19 cellular contexts compared by ENCODE assay signal in the genomic region with DNA sequence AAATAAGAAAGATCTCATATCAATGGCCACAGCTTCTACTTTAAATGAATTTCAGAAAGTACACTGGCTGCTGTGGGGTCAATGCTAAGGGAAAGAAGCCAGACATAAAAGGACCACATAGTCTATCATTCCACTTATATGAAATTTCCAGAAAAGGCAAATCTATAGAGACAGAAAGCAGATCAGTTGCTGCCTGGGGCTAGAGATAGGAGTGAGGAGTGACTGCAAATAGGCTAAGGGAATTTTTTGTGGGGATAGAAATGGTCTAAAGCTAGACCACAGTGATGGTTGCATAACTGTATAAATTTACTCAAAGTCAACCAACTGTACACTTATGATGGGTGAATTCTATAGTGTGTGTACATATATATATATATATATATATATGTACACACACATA. TPM values are rescaled to one million over a fixed set of nuclear protein-coding genes. Genes with fewer than 3 reads are reported as not detected.
DNase-seq lines count a peak whose midpoint lies in the region; ATAC-seq, FAIRE-seq and TF ChIP-seq lines count a peak whose summit lies in the region.
"Had no signal": no experiment of that assay in that cellular context is flagged by ENCODE, and none has a peak within 500 bp of the region (broad histone marks: within the 10 kb centered on the region; RNA-seq: fewer than 3 reads in every experiment).

No MANE protein-coding gene starts in this region.

- DNase-seq in CD8-positive, alpha-beta memory T cell = no peak
- no peak for DNase-seq in GM19239 (ENCODE audit: insufficient read length, low spot score)
- DNase-seq in astrocyte (ENCODE audit: low read depth) = no peak
- no peak for DNase-seq in natural killer cell
- no peak for DNase-seq in NCI-H2171 (lab: John Stamatoyannopoulos, UW)
- no peak for DNase-seq in NCI-H226
- DNase-seq: CD4-positive, CD25-positive, alpha-beta regulatory T cell; HCEC 1CT; Karpas-422; NCI-H1105 treated with DMSO at 0.1 percent for 48 hours; NCI-H146; NCI-H2029; NCI-H69; SHP77 treated with DMSO at 0.1 percent for 48 hours had no signal

- CTCF ChIA-PET in CD8-positive, alpha-beta memory T cell (lab: Charles Lee) = interaction anchor here (0.8 to 1.6 kb wide), 2 partner anchors 9 to 17 kb away, joined by 3 read pairs; no protein-coding TSS in a partner anchor

- no peak overlapping the region for H3K27ac ChIP-seq in CD8-positive, alpha-beta memory T cell (ENCODE audit: low read depth, low read length)
- no peak overlapping the region for H3K27ac ChIP-seq in astrocyte (ENCODE audit: low read depth, low read length)
- H3K27ac ChIP-seq: BLaER1, HL-60 had no signal

- H3K36me3 Mint-ChIP-seq in CD8-positive, alpha-beta memory T cell = peaks cover 0 to 12% (median 1%) of the 10 kb centered on the region in 3 donors
- H3K36me3 Mint-ChIP-seq in astrocyte (ENCODE audit: low read depth, unreplicated experiment) = no peaks in the 10 kb centered on the region
- no peaks in the 10 kb centered on the region for H3K36me3 Mint-ChIP-seq in natural killer cell
- H3K36me3 Mint-ChIP-seq: CD4-positive, CD25-positive, alpha-beta regulatory T cell had no signal

- no peaks in the 10 kb centered on the region for H3K27me3 ChIP-seq in CD8-positive, alpha-beta memory T cell (ENCODE audit: insufficient read depth, low read length, poor library complexity, severe bottlenecking)
- H3K27me3 ChIP-seq in astrocyte (ENCODE audit: insufficient read depth, low read length) = no peaks in the 10 kb centered on the region

- peak overlapping the region in 5 of 7 donors; percentile 0 to 58 (median 39) for H3K4me3 Mint-ChIP-seq in CD8-positive, alpha-beta memory T cell
- no peak overlapping the region for H3K4me3 Mint-ChIP-seq in astrocyte (ENCODE audit: unreplicated experiment)
- peak overlapping the region; percentile 67 for H3K4me3 Mint-ChIP-seq in natural killer cell
- H3K4me3 Mint-ChIP-seq: CD4-positive, CD25-positive, alpha-beta regulatory T cell had no signal

- ATAC-seq in natural killer cell = no peak
- ATAC-seq in GM19397 (IDR thresholded peaks at IDR 0.05; ENCODE audit: unreplicated experiment) = no peak
- ATAC-seq: Panc1 had no signal

- H3K9ac ChIP-seq in astrocyte (ENCODE audit: low read length) = no peak overlapping the region
- H3K9ac ChIP-seq: BLaER1 had no signal

- no peaks in the 10 kb centered on the region for H3K79me2 ChIP-seq in astrocyte (ENCODE audit: insufficient read depth, low read length)

- FAIRE-seq in GM19239 (lab: Jason Lieb, UNC) = peak; percentile 14
- peak; percentile 76 for FAIRE-seq in astrocyte (lab: Jason Lieb, UNC)
- FAIRE-seq: H1 had no signal

- peaks cover 18% of the 10 kb centered on the region for H3K4me1 ChIP-seq in CD8-positive, alpha-beta memory T cell (ENCODE audit: insufficient read depth, low read length)
- H3K4me1 ChIP-seq in astrocyte (ENCODE audit: insufficient read depth, low read length) = peaks cover 8% of the 10 kb centered on the region

- H2AFZ ChIP-seq in astrocyte (ENCODE audit: low read depth, low read length) = no peak overlapping the region

- H3K9me3 ChIP-seq in CD8-positive, alpha-beta memory T cell (ENCODE audit: low read length) = no peaks in the 10 kb centered on the region
- H3K9me3 ChIP-seq in astrocyte (ENCODE audit: insufficient read depth, low read depth, low read length) = no peaks in the 10 kb centered on the region

- peaks cover 0 to 2% (median 0%) of the 10 kb centered on the region in 5 donors for H3K9me3 Mint-ChIP-seq in CD8-positive, alpha-beta memory T cell
- H3K9me3 Mint-ChIP-seq in astrocyte (ENCODE audit: unreplicated experiment) = no peaks in the 10 kb centered on the region
- H3K9me3 Mint-ChIP-seq in natural killer cell = no peaks in the 10 kb centered on the region

- no peak overlapping the region for H3K4me2 ChIP-seq in astrocyte (ENCODE audit: low read length)
- H3K4me2 ChIP-seq: BLaER1 had no signal

- no peak for TF ChIP-seq CTCF in astrocyte (IDR thresholded peaks at IDR 0.05; ENCODE audit: insufficient read depth, low read depth, low read length)
- TF ChIP-seq CTCF in natural killer cell (IDR thresholded peaks at IDR 0.05) = no peak

- POLR2A ChIA-PET in CD8-positive, alpha-beta memory T cell (lab: Charles Lee) = interaction anchor here (0.5 kb wide), 1 partner anchor 12 kb away, joined by 3 read pairs; no protein-coding TSS in a partner anchor

- H3K27ac Mint-ChIP-seq in CD8-positive, alpha-beta memory T cell = peak overlapping the region in 6 of 8 donors; percentile 0 to 77 (median 54)
- H3K27ac Mint-ChIP-seq in astrocyte (ENCODE audit: unreplicated experiment) (no peak overlapping the region), natural killer cell (peak overlapping the region; percentile 78 to 84)
- H3K27ac Mint-ChIP-seq: CD4-positive, CD25-positive, alpha-beta regulatory T cell had no signal

- no peaks in the 10 kb centered on the region for H3K27me3 Mint-ChIP-seq in CD8-positive, alpha-beta memory T cell
- H3K27me3 Mint-ChIP-seq in astrocyte (ENCODE audit: low read depth, unreplicated experiment) = no peaks in the 10 kb centered on the region
- H3K27me3 Mint-ChIP-seq in natural killer cell (ENCODE audit: low read depth in 2 of 2) = no peaks in the 10 kb centered on the region
- H3K27me3 Mint-ChIP-seq: CD4-positive, CD25-positive, alpha-beta regulatory T cell had no signal

- H3K36me3 ChIP-seq in CD8-positive, alpha-beta memory T cell (ENCODE audit: insufficient read depth, low read length) = no peaks in the 10 kb centered on the region
- H3K36me3 ChIP-seq in astrocyte (ENCODE audit: insufficient read depth, low read length) = no peaks in the 10 kb centered on the region
- H3K36me3 ChIP-seq: BLaER1 had no signal

- H3K4me1 Mint-ChIP-seq in CD8-positive, alpha-beta memory T cell = peaks cover 63 to 85% (median 76%) of the 10 kb centered on the region in 3 donors
- no peaks in the 10 kb centered on the region for H3K4me1 Mint-ChIP-seq in astrocyte (ENCODE audit: low read depth, unreplicated experiment)
- peaks cover 50 to 54% of the 10 kb centered on the region in 2 donors for H3K4me1 Mint-ChIP-seq in natural killer cell

- H3K4me3 ChIP-seq in CD8-positive, alpha-beta memory T cell (ENCODE audit: low read length) = no peak overlapping the region
- H3K4me3 ChIP-seq in astrocyte (ENCODE audit: insufficient read depth, low read depth, low read length) = no peak overlapping the region
- H3K4me3 ChIP-seq: BLaER1 had no signal

- intact Hi-C loops in natural killer cell (cut with micrococcal nuclease) = no loop called here

- no peaks in the 10 kb centered on the region for H4K20me1 ChIP-seq in astrocyte (ENCODE audit: insufficient read depth, low read length)
- H4K20me1 ChIP-seq: BLaER1 had no signal

RNA-seq across cellular contexts. Expression of a gene that starts 8.3 kb away (rescaled TPM):
- 1 to 10 TPM; 6.2 to 6.7 TPM for total RNA-seq in CD8-positive, alpha-beta memory T cell
- 11.9 TPM for polyA plus RNA-seq in CD8-positive, alpha-beta memory T cell
- total RNA-seq in astrocyte = 1.7 TPM in 2 replicates
- 10 to 100 TPM; 55.6 to 89.8 (median 77.4) TPM for total RNA-seq in natural killer cell

RNA-seq across cellular contexts. Expression of a gene that starts 20.0 kb away (rescaled TPM):
- 100 to 1,000 TPM; 214 to 219 TPM for total RNA-seq in CD8-positive, alpha-beta memory T cell
- polyA plus RNA-seq in CD8-positive, alpha-beta memory T cell = 43.6 TPM
- total RNA-seq in astrocyte (52.0 and 60.5 TPM in 2 replicates), natural killer cell (10 to 100 TPM; 41.8 to 54.3 (median 53.9) TPM)

Comparison
In these comparisons a context has a peak if more than half of its experiments do, and no peak if none do; other contexts are left out.
1. RNA of a gene that starts 8.3 kb away (total RNA-seq): 55.6 to 89.8 TPM in natural killer cell; 6.2 to 6.7 TPM in CD8-positive, alpha-beta memory T cell and 1.7 TPM in astrocyte; every median in the first group is over 4 times any median in the second.